In the genomic region with DNA sequence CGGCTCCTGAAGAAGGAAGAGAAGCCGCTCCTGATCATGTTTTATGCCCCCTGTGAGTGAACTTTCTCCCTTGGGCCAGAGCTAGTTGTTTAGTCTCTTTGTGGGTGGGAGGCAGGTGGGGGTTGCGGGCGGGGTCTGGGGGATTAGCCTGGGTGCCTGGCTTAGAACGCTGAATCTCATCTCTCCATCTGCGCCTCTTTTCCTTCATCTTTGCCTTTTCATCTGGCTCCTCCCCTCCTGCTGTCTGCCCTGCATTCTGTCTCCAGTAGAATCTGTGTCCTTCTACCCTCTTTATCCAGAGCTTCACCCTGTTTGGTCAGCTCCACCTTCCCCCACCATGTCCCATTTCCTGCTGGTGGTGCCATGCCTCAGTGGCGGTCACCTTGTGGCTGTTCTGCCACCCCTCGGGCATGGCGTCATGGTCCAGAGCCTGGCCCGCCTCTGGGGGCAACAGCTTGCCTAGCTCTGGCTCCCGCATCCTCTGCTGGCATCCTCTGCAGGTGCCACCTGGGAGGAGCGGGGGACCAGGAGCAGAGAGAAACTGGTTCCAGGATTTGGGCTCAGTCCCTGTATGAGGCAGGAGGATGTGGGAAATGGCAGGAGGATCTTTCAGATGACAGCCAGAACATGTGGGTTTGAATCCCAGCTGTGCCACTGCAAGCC, we compare ENCODE assay signal across 34 cellular contexts. TPM values are rescaled to one million over a fixed set of nuclear protein-coding genes. Genes with fewer than 3 reads are reported as not detected.
DNase-seq lines count a peak whose midpoint lies in the region; ATAC-seq and TF ChIP-seq lines count a peak whose summit lies in the region.
"Had no signal": no experiment of that assay in that cellular context is flagged by ENCODE, and none has a peak within 500 bp of the region (broad histone marks: within the 10 kb centered on the region; RNA-seq: fewer than 3 reads in every experiment).

No MANE protein-coding gene starts in this region.

- WGBS in spleen, 5 donors: 72 to 88% (median 81%) methylated on average over 10 to 12 of the region's 12 CpGs
- WGBS in right lobe of liver (ENCODE audit: insufficient coverage, low coverage, low lambda C conversion rate, missing lambda C conversion rate): 98% methylated on average over 7 of the region's 12 CpGs

- H3K36me3 ChIP-seq in spleen (peaks cover 0 to 84% (median 23%) of the 10 kb centered on the region in 6 donors), right lobe of liver (peaks cover 1 to 78% (median 36%) of the 10 kb centered on the region in 4 donors)

- no peak for DNase-seq in T-helper 2 cell treated with Interferon-gamma antibody and Interleukin-4, amounts not matched to agents 5 μg/mL and 100 μg/mL, for 36 hours (ENCODE audit: low spot score)
- DNase-seq in T-helper 2 cell (no peak), NCI-H1694 (lab: John Stamatoyannopoulos, UW) (peak; percentile 79), spleen (peak; percentile 77), right lobe of liver (no peak), amniotic stem cell (lab: John Stamatoyannopoulos, UW) (no peak)
- DNase-seq: activated CD4-positive, alpha-beta memory T cell treated with anti-CD3 and anti-CD28 coated beads for 36 hours; activated CD8-positive, alpha-beta memory T cell treated with anti-CD3 and anti-CD28 coated beads, Interleukin-2, amount 50 U/mL, for 4 hours; AML-193; DMS79; endodermal cell; foreskin melanocyte; GF-D8; hippocampal formation; KBM-7; left colon; mammary epithelial cell; MG63; NCI-H1105 treated with DMSO at 0.1 percent for 48 hours; NCI-H446; SHP77; stimulated activated CD4-positive, alpha-beta T cell treated with anti-CD3 and anti-CD28 coated beads, Interleukin-4, amount 100 ng/mL, for 4 hours had no signal

- H3K27ac Mint-ChIP-seq in T-helper 2 cell treated with Interferon-gamma antibody and Interleukin-4, amounts not matched to agents 5 μg/mL and 100 μg/mL, for 36 hours: peak overlapping the region; percentile 35
- H3K27ac Mint-ChIP-seq in brain: peak overlapping the region; percentile 4 to 87 (median 64)
- H3K27ac Mint-ChIP-seq: activated CD4-positive, alpha-beta memory T cell treated with anti-CD3 and anti-CD28 coated beads for 36 hours; activated T-helper 1 cell treated with anti-CD3 and anti-CD28 coated beads, Interleukin-12 subunit alpha, Interleukin-12 subunit beta, Interleukin-2, Interleukin-4 antibody, amounts not matched to agents 30 ng/mL and 10 ng/mL and 1 ng/mL, durations not matched to agents 14 hours and 24 hours and 36 hours; endodermal cell; progenitor cell of endocrine pancreas; stimulated activated memory B cell treated with anti-CD40 and anti-IgM and Interleukin-4, amounts not matched to agents 10 μg/mL and 1 μg/mL and 100 μg/mL, for 72 hours; WTC11 had no signal

- TF ChIP-seq POLR2A in spleen (IDR thresholded peaks at IDR 0.05) (no peak), right lobe of liver (IDR thresholded peaks at IDR 0.05) (no peak)

- H3K27me3 Mint-ChIP-seq in T-helper 2 cell treated with Interferon-gamma antibody and Interleukin-4, amounts not matched to agents 5 μg/mL and 100 μg/mL, for 36 hours (ENCODE audit: low read depth): no peaks in the 10 kb centered on the region
- peaks cover 9% of the 10 kb centered on the region for H3K27me3 Mint-ChIP-seq in brain
- H3K27me3 Mint-ChIP-seq: activated CD4-positive, alpha-beta memory T cell treated with anti-CD3 and anti-CD28 coated beads for 36 hours; progenitor cell of endocrine pancreas; stimulated activated memory B cell treated with anti-CD40 and anti-IgM and Interleukin-4, amounts not matched to agents 10 μg/mL and 1 μg/mL and 100 μg/mL, for 72 hours had no signal

- H3K9me3 ChIP-seq in spleen (no peaks in the 10 kb centered on the region), right lobe of liver (no peaks in the 10 kb centered on the region)
- H3K9me3 ChIP-seq: ascending aorta, esophagus muscularis mucosa, MG63 had no signal

- no peaks in the 10 kb centered on the region for H3K9me3 Mint-ChIP-seq in T-helper 2 cell treated with Interferon-gamma antibody and Interleukin-4, amounts not matched to agents 5 μg/mL and 100 μg/mL, for 36 hours
- H3K9me3 Mint-ChIP-seq in brain: no peaks in the 10 kb centered on the region
- H3K9me3 Mint-ChIP-seq: activated CD4-positive, alpha-beta memory T cell treated with anti-CD3 and anti-CD28 coated beads for 36 hours; activated naive CD4-positive, alpha-beta T cell treated with anti-CD3 and anti-CD28 coated beads, Interleukin-2, amount 50 U/mL, for 72 hours; activated T-helper 1 cell treated with anti-CD3 and anti-CD28 coated beads, Interleukin-12 subunit alpha, Interleukin-12 subunit beta, Interleukin-2, Interleukin-4 antibody, amounts not matched to agents 30 ng/mL and 10 ng/mL and 1 ng/mL, durations not matched to agents 14 hours and 24 hours and 36 hours; endodermal cell; stimulated activated memory B cell treated with anti-CD40 and anti-IgM and Interleukin-4, amounts not matched to agents 10 μg/mL and 1 μg/mL and 100 μg/mL, for 72 hours; WTC11 had no signal

- H3K4me3 Mint-ChIP-seq in T-helper 2 cell treated with Interferon-gamma antibody and Interleukin-4, amounts not matched to agents 5 μg/mL and 100 μg/mL, for 36 hours: no peak overlapping the region
- peak overlapping the region in 1 of 5 experiments; percentile 48 for H3K4me3 Mint-ChIP-seq in brain
- H3K4me3 Mint-ChIP-seq: activated CD4-positive, alpha-beta memory T cell treated with anti-CD3 and anti-CD28 coated beads for 36 hours; activated T-helper 1 cell treated with anti-CD3 and anti-CD28 coated beads, Interleukin-12 subunit alpha, Interleukin-12 subunit beta, Interleukin-2, Interleukin-4 antibody, amounts not matched to agents 30 ng/mL and 10 ng/mL and 1 ng/mL, durations not matched to agents 14 hours and 24 hours and 36 hours; endodermal cell; stimulated activated memory B cell treated with anti-CD40 and anti-IgM and Interleukin-4, amounts not matched to agents 10 μg/mL and 1 μg/mL and 100 μg/mL, for 72 hours; WTC11 had no signal

- ATAC-seq in right lobe of liver: no peak
- ATAC-seq in HG03442 (IDR thresholded peaks at IDR 0.05; ENCODE audit: unreplicated experiment): no peak
- ATAC-seq: activated naive CD4-positive, alpha-beta T cell treated with anti-CD3 and anti-CD28 coated beads, Interleukin-2, amount 50 U/mL, for 72 hours; HCT116; left colon; sciatic nerve; stimulated activated memory B cell treated with anti-CD40 and anti-IgM and Interleukin-4, amounts not matched to agents 10 μg/mL and 1 μg/mL and 100 μg/mL, for 72 hours; WTC11 had no signal

- intact Hi-C loops in spleen (cut with DNase I; ENCODE audit: low total_unique reads): no loop called here
- intact Hi-C loops in right lobe of liver (cut with DNase I): no loop called here

- peaks cover 10% of the 10 kb centered on the region for H3K36me3 Mint-ChIP-seq in T-helper 2 cell treated with Interferon-gamma antibody and Interleukin-4, amounts not matched to agents 5 μg/mL and 100 μg/mL, for 36 hours (ENCODE audit: low read depth)
- H3K36me3 Mint-ChIP-seq in brain: peaks cover 43% of the 10 kb centered on the region

- peaks cover 0 to 47% (median 2%) of the 10 kb centered on the region in 6 donors for H3K4me1 ChIP-seq in spleen
- no peaks in the 10 kb centered on the region for H3K4me1 ChIP-seq in right lobe of liver
- H3K4me1 ChIP-seq: ascending aorta had no signal

- H3K27me3 ChIP-seq in spleen (replicated peaks in 1 of 7) (no peaks in the 10 kb centered on the region), right lobe of liver (no peaks in the 10 kb centered on the region)
- H3K27me3 ChIP-seq: ascending aorta, esophagus muscularis mucosa, MG63 had no signal

- no peak for TF ChIP-seq CTCF in brain (conservative IDR thresholded peaks at IDR 0.05)
- no peak for TF ChIP-seq CTCF in spleen (IDR thresholded peaks at IDR 0.05 in 8 of 11, conservative IDR thresholded peaks at IDR 0.05 in 3 of 11)
- TF ChIP-seq CTCF in right lobe of liver (IDR thresholded peaks at IDR 0.05): no peak

- peaks cover 11% of the 10 kb centered on the region for H3K4me1 Mint-ChIP-seq in T-helper 2 cell treated with Interferon-gamma antibody and Interleukin-4, amounts not matched to agents 5 μg/mL and 100 μg/mL, for 36 hours (ENCODE audit: low read depth)
- H3K4me1 Mint-ChIP-seq in brain: peaks cover 30% of the 10 kb centered on the region

- H3K4me3 ChIP-seq in spleen (no peak overlapping the region), right lobe of liver (no peak overlapping the region)
- H3K4me3 ChIP-seq: ascending aorta, esophagus muscularis mucosa, MG63 had no signal

- no peak overlapping the region for H3K27ac ChIP-seq in spleen
- H3K27ac ChIP-seq in right lobe of liver: no peak overlapping the region
- H3K27ac ChIP-seq: 22Rv1, ascending aorta, esophagus muscularis mucosa had no signal

RNA-seq across cellular contexts. Expression of a gene that starts 44.3 kb away (rescaled TPM):
- polyA plus RNA-seq in brain (ENCODE audit: insufficient read depth, low read depth, low replicate concordance): 12.3 TPM
- 10 to 100 TPM; 16.9 to 30.2 (median 22.1) TPM for total RNA-seq in spleen
- polyA plus RNA-seq in spleen: 1 to 10 TPM; 5.8 to 8.9 (median 7.3) TPM
- total RNA-seq in right lobe of liver: 100 to 1,000 TPM in 1 of 6 experiments, 10 to 100 TPM in 5; 26.2 to 109 (median 51.9) TPM

Comparison
In these comparisons a context has a peak if more than half of its experiments do, and no peak if none do; other contexts are left out.
1. DNase-seq: peak in NCI-H1694 (single experiment) and spleen (single experiment); none in T-helper 2 cell treated with Interferon-gamma antibody and Interleukin-4, amounts not matched to agents 5 μg/mL and 100 μg/mL, for 36 hours (single experiment), T-helper 2 cell (0 of 5), right lobe of liver (0 of 3) and amniotic stem cell (single experiment).